ENCODE assay signal across 8 cellular contexts in the genomic region with DNA sequence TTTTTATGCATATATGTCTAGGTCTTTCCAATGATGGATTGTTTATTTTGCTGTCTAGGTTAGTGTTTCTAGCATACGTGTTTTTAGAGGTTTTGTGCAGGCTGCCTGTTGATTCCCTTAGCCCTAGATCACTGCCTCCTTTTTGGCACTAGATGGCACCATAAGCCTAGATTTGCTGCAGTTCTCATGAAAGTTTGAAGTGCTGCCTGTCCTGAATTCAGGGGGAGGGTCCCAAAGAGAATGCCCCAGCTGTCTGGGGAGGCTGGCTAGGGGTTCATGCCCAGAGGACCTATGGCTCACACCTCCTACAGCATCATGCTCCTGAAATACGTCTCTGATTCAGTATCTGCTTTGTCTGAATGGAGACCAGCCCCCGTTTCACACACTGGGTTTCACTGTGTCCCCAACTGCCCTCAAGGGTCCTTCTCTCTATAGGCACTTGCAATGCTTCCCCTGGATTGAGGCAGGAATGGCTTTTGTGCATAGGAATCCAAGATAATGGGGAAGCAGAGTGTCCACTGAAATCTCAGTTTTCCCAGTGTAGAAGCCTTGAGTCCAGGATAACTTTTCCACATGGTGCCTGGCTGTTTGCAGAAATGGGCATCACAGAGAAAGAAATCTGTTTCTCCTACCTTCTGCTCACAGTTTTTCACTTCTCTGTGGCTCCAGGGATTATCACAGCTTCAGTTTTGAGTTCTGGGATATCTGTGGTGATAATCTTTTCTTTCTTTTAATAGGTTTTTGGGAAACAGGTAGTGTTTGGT. TPM values are rescaled to one million over a fixed set of nuclear protein-coding genes. Genes with fewer than 3 reads are reported as not detected.
DNase-seq lines count a peak whose midpoint lies in the region; ATAC-seq and TF ChIP-seq lines count a peak whose summit lies in the region.

No MANE protein-coding gene starts in this region.

- H3K4me1 Mint-ChIP-seq in WTC11: peaks cover 11% of the 10 kb centered on the region
- H3K4me1 Mint-ChIP-seq in stimulated activated memory B cell treated with anti-CD40 and anti-IgM and Interleukin-4, amounts not matched to agents 10 μg/mL and 1 μg/mL and 100 μg/mL, for 72 hours: peaks cover 6% of the 10 kb centered on the region

- no peak overlapping the region for H3K27ac Mint-ChIP-seq in WTC11
- no peak overlapping the region for H3K27ac Mint-ChIP-seq in stimulated activated memory B cell treated with anti-CD40 and anti-IgM and Interleukin-4, amounts not matched to agents 10 μg/mL and 1 μg/mL and 100 μg/mL, for 72 hours

- no peaks in the 10 kb centered on the region for H3K27me3 Mint-ChIP-seq in WTC11 (ENCODE audit: low read depth)
- peaks cover 40% of the 10 kb centered on the region for H3K27me3 Mint-ChIP-seq in stimulated activated memory B cell treated with anti-CD40 and anti-IgM and Interleukin-4, amounts not matched to agents 10 μg/mL and 1 μg/mL and 100 μg/mL, for 72 hours

- DNase-seq in AG08395 (ENCODE audit: low spot score) (peak; percentile 75), GM13976 (ENCODE audit: low spot score) (peak; percentile 66), NCI-H2171 treated with DMSO at 0.1 percent for 48 hours (lab: John Stamatoyannopoulos, UW) (peak; percentile 80), WTC11 (ENCODE audit: low spot score) (peak; percentile 50), colonic mucosa (peak; percentile 44), left lung (no peak)

- H3K4me1 ChIP-seq in colonic mucosa (no peaks in the 10 kb centered on the region), left lung (no peaks in the 10 kb centered on the region)

- H3K9me3 ChIP-seq in colonic mucosa: no peaks in the 10 kb centered on the region
- H3K9me3 ChIP-seq in left lung: peaks cover 0 to 7% of the 10 kb centered on the region in 2 donors

- CTCF ChIA-PET in WTC11 (lab: Charles Lee): interaction anchor here (0.6 to 2.9 kb wide), 9 partner anchors 9 to 838 kb away, joined by 3 to 10 read pairs (median 3); no protein-coding TSS in a partner anchor

- peak; percentile 97 for ATAC-seq in WTC11
- ATAC-seq in left lung: peak; percentile 92
- peak; percentile 66 for ATAC-seq in stimulated activated memory B cell treated with anti-CD40 and anti-IgM and Interleukin-4, amounts not matched to agents 10 μg/mL and 1 μg/mL and 100 μg/mL, for 72 hours
- ATAC-seq in HG03460 (IDR thresholded peaks at IDR 0.05; ENCODE audit: unreplicated experiment): no peak

- H3K27me3 ChIP-seq in colonic mucosa (no peaks in the 10 kb centered on the region), left lung (no peaks in the 10 kb centered on the region)

- TF ChIP-seq CTCF in GM13976 (IDR thresholded peaks at IDR 0.05; ENCODE audit: borderline replicate concordance, control extremely low read depth, extremely low read depth, insufficient read depth, missing control alignments) (peak; percentile 88), WTC11 (IDR thresholded peaks at IDR 0.05) (peak; percentile 57; the same call in 1 of the 2 replicates), colonic mucosa (IDR thresholded peaks at IDR 0.05) (peak; percentile 79), left lung (IDR thresholded peaks at IDR 0.05) (peak; percentile 75 to 79)

- no peaks in the 10 kb centered on the region for H3K36me3 ChIP-seq in colonic mucosa
- no peaks in the 10 kb centered on the region for H3K36me3 ChIP-seq in left lung

- no peak overlapping the region for H3K4me3 Mint-ChIP-seq in WTC11
- no peak overlapping the region for H3K4me3 Mint-ChIP-seq in stimulated activated memory B cell treated with anti-CD40 and anti-IgM and Interleukin-4, amounts not matched to agents 10 μg/mL and 1 μg/mL and 100 μg/mL, for 72 hours

- in situ Hi-C loops in GM13976 (cut with MboI; ENCODE audit: low sequenced_read_pairs, unreplicated experiment): loop anchor here (5.0 kb wide), 1 partner anchor 166 kb away; no protein-coding TSS in a partner anchor

- POLR2A ChIA-PET in WTC11 (lab: Charles Lee): interaction anchor here (0.6 kb wide), 1 partner anchor 11 kb away, joined by 4 read pairs; no protein-coding TSS in a partner anchor

- peaks cover 11% of the 10 kb centered on the region for H3K36me3 Mint-ChIP-seq in WTC11
- peaks cover 5% of the 10 kb centered on the region for H3K36me3 Mint-ChIP-seq in stimulated activated memory B cell treated with anti-CD40 and anti-IgM and Interleukin-4, amounts not matched to agents 10 μg/mL and 1 μg/mL and 100 μg/mL, for 72 hours

- no peak overlapping the region for H3K9ac ChIP-seq in colonic mucosa (ENCODE audit: low read depth in 2 of 2, low read length in 2 of 2)

- H3K4me3 ChIP-seq in colonic mucosa (no peak overlapping the region), left lung (no peak overlapping the region)

- intact Hi-C loops in colonic mucosa (cut with DNase I) (loop anchor here (5.0 to 10.0 kb wide), 2 partner anchors 156 to 853 kb away; no protein-coding TSS in a partner anchor), left lung (cut with DNase I) (no loop called here)

- peaks cover 13% of the 10 kb centered on the region for H3K9me3 Mint-ChIP-seq in WTC11
- peaks cover 8% of the 10 kb centered on the region for H3K9me3 Mint-ChIP-seq in stimulated activated memory B cell treated with anti-CD40 and anti-IgM and Interleukin-4, amounts not matched to agents 10 μg/mL and 1 μg/mL and 100 μg/mL, for 72 hours

- H3K27ac ChIP-seq in colonic mucosa (no peak overlapping the region), left lung (no peak overlapping the region)

TF ChIP-seq in WTC11, 78 proteins besides CTCF, POLR2A, EP300 and RAD21 (continues in another document):
- TF ChIP-seq TEAD1 (CRISPR knock-in tag; IDR thresholded peaks at IDR 0.05) (no peak), AFF4 (CRISPR knock-in tag; IDR thresholded peaks at IDR 0.05; ENCODE audit: borderline replicate concordance) (no peak), ZNF671 (CRISPR knock-in tag; IDR thresholded peaks at IDR 0.05) (no peak), NFATC4 (CRISPR knock-in tag; IDR thresholded peaks at IDR 0.05) (no peak), TP53 (CRISPR knock-in tag; IDR thresholded peaks at IDR 0.05) (no peak), GTF2I (CRISPR knock-in tag; conservative IDR thresholded peaks at IDR 0.05) (no peak), SMAD4 (CRISPR knock-in tag; IDR thresholded peaks at IDR 0.05) (no peak), JUN (CRISPR knock-in tag; IDR thresholded peaks at IDR 0.05) (no peak), ZNF317 (CRISPR knock-in tag; IDR thresholded peaks at IDR 0.05; ENCODE audit: borderline replicate concordance, low read depth) (no peak)
- TF ChIP-seq, protein P1, sequence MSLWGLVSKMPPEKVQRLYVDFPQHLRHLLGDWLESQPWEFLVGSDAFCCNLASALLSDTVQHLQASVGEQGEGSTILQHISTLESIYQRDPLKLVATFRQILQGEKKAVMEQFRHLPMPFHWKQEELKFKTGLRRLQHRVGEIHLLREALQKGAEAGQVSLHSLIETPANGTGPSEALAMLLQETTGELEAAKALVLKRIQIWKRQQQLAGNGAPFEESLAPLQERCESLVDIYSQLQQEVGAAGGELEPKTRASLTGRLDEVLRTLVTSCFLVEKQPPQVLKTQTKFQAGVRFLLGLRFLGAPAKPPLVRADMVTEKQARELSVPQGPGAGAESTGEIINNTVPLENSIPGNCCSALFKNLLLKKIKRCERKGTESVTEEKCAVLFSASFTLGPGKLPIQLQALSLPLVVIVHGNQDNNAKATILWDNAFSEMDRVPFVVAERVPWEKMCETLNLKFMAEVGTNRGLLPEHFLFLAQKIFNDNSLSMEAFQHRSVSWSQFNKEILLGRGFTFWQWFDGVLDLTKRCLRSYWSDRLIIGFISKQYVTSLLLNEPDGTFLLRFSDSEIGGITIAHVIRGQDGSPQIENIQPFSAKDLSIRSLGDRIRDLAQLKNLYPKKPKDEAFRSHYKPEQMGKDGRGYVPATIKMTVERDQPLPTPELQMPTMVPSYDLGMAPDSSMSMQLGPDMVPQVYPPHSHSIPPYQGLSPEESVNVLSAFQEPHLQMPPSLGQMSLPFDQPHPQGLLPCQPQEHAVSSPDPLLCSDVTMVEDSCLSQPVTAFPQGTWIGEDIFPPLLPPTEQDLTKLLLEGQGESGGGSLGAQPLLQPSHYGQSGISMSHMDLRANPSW (CRISPR knock-in tag; conservative IDR thresholded peaks at IDR 0.05; ENCODE audit: low read depth): no peak
- TF ChIP-seq, protein P2, sequence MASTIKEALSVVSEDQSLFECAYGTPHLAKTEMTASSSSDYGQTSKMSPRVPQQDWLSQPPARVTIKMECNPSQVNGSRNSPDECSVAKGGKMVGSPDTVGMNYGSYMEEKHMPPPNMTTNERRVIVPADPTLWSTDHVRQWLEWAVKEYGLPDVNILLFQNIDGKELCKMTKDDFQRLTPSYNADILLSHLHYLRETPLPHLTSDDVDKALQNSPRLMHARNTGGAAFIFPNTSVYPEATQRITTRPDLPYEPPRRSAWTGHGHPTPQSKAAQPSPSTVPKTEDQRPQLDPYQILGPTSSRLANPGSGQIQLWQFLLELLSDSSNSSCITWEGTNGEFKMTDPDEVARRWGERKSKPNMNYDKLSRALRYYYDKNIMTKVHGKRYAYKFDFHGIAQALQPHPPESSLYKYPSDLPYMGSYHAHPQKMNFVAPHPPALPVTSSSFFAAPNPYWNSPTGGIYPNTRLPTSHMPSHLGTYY (CRISPR knock-in tag; IDR thresholded peaks at IDR 0.05): no peak

RNA-seq across cellular contexts. Expression of gene TXNRD1, which starts 14.2 kb away (rescaled TPM):
- total RNA-seq in WTC11 (2021) (95.6 to 113 TPM (median 98.7 TPM) in 3 replicates), colonic mucosa (100 to 1,000 TPM; 110 to 129 TPM), left lung (100 to 1,000 TPM; 111 to 174 TPM)

Comparison
In these comparisons a context has a peak if more than half of its experiments do, and no peak if none do; other contexts are left out.
1. DNase-seq: peak in AG08395 (single experiment), GM13976 (single experiment), NCI-H2171 treated with DMSO at 0.1 percent for 48 hours (single experiment), WTC11 (single experiment) and colonic mucosa (single experiment); none in left lung (0 of 2).
2. Peak in every context shown above with its lines, with median percentiles within 50 percentile points of each other: CTCF ChIP-seq.